Comparison of ENCODE assay signal across 10 cellular contexts in the genomic region with DNA sequence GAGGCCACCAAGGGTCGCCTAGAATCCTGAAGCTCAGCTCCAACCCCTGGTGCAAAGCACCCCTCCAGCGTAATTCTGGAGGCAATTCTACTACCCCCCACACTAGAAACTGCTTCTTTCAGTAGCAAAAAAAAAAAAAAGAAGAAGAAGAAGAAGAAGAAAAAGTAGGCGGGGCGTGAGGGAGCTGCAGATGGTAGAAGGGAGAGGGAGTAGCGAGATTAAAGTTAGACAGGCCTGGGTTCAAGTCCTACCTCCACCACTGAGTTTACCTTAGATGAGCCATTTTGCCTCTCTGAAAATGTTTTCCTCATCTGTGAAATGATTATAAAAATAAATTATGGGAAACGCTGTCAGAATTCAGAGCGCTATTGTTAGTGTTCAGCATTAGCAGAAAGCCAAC. TPM values are rescaled to one million over a fixed set of nuclear protein-coding genes. Genes with fewer than 3 reads are reported as not detected.
DNase-seq lines count a peak whose midpoint lies in the region; ATAC-seq and TF ChIP-seq lines count a peak whose summit lies in the region.
"Had no signal": no experiment of that assay in that cellular context is flagged by ENCODE, and none has a peak within 500 bp of the region (broad histone marks: within the 10 kb centered on the region; RNA-seq: fewer than 3 reads in every experiment).

No MANE protein-coding gene starts in this region.

- H3K36me3 ChIP-seq in GM23338 (ENCODE audit: insufficient read depth): no peaks in the 10 kb centered on the region

- H3K27me3 Mint-ChIP-seq in GM23338 (ENCODE audit: insufficient read depth, low read depth, poor library complexity): peaks cover 26% of the 10 kb centered on the region
- H3K27me3 Mint-ChIP-seq in central memory CD8-positive, alpha-beta T cell: peaks cover 64% of the 10 kb centered on the region
- H3K27me3 Mint-ChIP-seq in neural crest cell (ENCODE audit: low read depth): peaks cover 42% of the 10 kb centered on the region

- no peak overlapping the region for H2AFZ ChIP-seq in GM23338

- H3K36me3 Mint-ChIP-seq in GM23338 (ENCODE audit: low read depth) (peaks cover 39% of the 10 kb centered on the region), neural crest cell (ENCODE audit: low read depth) (peaks cover 10% of the 10 kb centered on the region)
- no peaks in the 10 kb centered on the region for H3K36me3 Mint-ChIP-seq in central memory CD8-positive, alpha-beta T cell (ENCODE audit: insufficient read depth)

- H3K27ac ChIP-seq in C4-2B (peak overlapping the region; percentile 95), GM23338 (ENCODE audit: low read depth) (no peak overlapping the region)

- peak overlapping the region; percentile 79 for H3K4me3 Mint-ChIP-seq in GM23338
- H3K4me3 Mint-ChIP-seq in central memory CD8-positive, alpha-beta T cell: peak overlapping the region; percentile 38
- peak overlapping the region; percentile 89 for H3K4me3 Mint-ChIP-seq in neural crest cell

- no peak for DNase-seq in GM23338 (ENCODE audit: low spot score)
- no peak for DNase-seq in central memory CD8-positive, alpha-beta T cell (ENCODE audit: low spot score in 2 of 2)
- no peak for DNase-seq in neural crest cell (ENCODE audit: low read depth, low spot score)
- DNase-seq in Kasumi-1 (lab: John Stamatoyannopoulos, UW): no peak
- DNase-seq in stimulated activated CD4-positive, alpha-beta T cell treated with anti-CD3 and anti-CD28 coated beads, Interleukin-2, amount 100 ng/mL, for 48 hours: no peak
- DNase-seq in CD1c-positive myeloid dendritic cell (ENCODE audit: extremely low spot score): no peak
- DNase-seq: central memory CD4-positive, alpha-beta T cell; MV-4-11 had no signal

- 0 out of 2 replicates have a peak, but pooled peaks cover 6% of the 10 kb centered on the region for H3F3A ChIP-seq in GM23338 (replicated peaks; ENCODE audit: low read depth)

- peak overlapping the region; percentile 78 for H3K4me2 ChIP-seq in GM23338

- H3K4me1 Mint-ChIP-seq in GM23338 (peaks cover 33% of the 10 kb centered on the region), neural crest cell (peaks cover 14% of the 10 kb centered on the region)
- H3K4me1 Mint-ChIP-seq in central memory CD8-positive, alpha-beta T cell: no peaks in the 10 kb centered on the region

- H3K4me1 ChIP-seq in GM23338 (ENCODE audit: insufficient read depth): peaks cover 29% of the 10 kb centered on the region

- TF ChIP-seq CTCF in C4-2B (conservative IDR thresholded peaks at IDR 0.05) (no peak), GM23338 (conservative IDR thresholded peaks at IDR 0.05; ENCODE audit: low read depth in 2 of 2) (no peak; a peak in 1 of 4 replicates), neural crest cell (conservative IDR thresholded peaks at IDR 0.05) (no peak)

- H3K27me3 ChIP-seq in GM23338 (ENCODE audit: insufficient read depth): peaks cover 26% of the 10 kb centered on the region

- H3K9me3 Mint-ChIP-seq in GM23338: peaks cover 23% of the 10 kb centered on the region
- peaks cover 5% of the 10 kb centered on the region for H3K9me3 Mint-ChIP-seq in central memory CD8-positive, alpha-beta T cell
- peaks cover 3% of the 10 kb centered on the region for H3K9me3 Mint-ChIP-seq in neural crest cell

- ATAC-seq in GM23338 (no peak), HG02571 (IDR thresholded peaks at IDR 0.05; ENCODE audit: unreplicated experiment) (no peak)
- no peak for ATAC-seq in central memory CD8-positive, alpha-beta T cell (replicated peaks; ENCODE audit: extremely low read depth, poor library complexity, severe bottlenecking)

- no peaks in the 10 kb centered on the region for H3K9me2 ChIP-seq in GM23338 (ENCODE audit: insufficient read depth)

- H3K27ac Mint-ChIP-seq in GM23338 (no peak overlapping the region), neural crest cell (ENCODE audit: unreplicated experiment) (no peak overlapping the region)
- no peak overlapping the region for H3K27ac Mint-ChIP-seq in central memory CD8-positive, alpha-beta T cell (ENCODE audit: low read depth)

- peak overlapping the region; percentile 63 for H3K4me3 ChIP-seq in GM23338

- H4K20me1 ChIP-seq in GM23338 (replicated peaks; ENCODE audit: insufficient read depth): no peaks in the 10 kb centered on the region

- peaks cover 44% of the 10 kb centered on the region for H3K79me2 ChIP-seq in GM23338 (replicated peaks; ENCODE audit: insufficient read depth)

TF ChIP-seq in GM23338, 12 proteins besides CTCF, POLR2A, EP300 and RAD21 (continues in another document):
- TF ChIP-seq ZNF114 (CRISPR knock-in tag; IDR thresholded peaks at IDR 0.05) (no peak), EZH2 (IDR thresholded peaks at IDR 0.05; ENCODE audit: low read depth, unreplicated experiment) (no peak), ZNF331 (CRISPR knock-in tag; IDR thresholded peaks at IDR 0.05; ENCODE audit: low read depth) (no peak), POLR2AphosphoS5 (IDR thresholded peaks at IDR 0.05; ENCODE audit: low read depth) (no peak), STAT1 (IDR thresholded peaks at IDR 0.05; ENCODE audit: unreplicated experiment) (no peak), CREB1 (CRISPR knock-in tag; IDR thresholded peaks at IDR 0.05; ENCODE audit: low read depth) (no peak), EZH2phosphoT487 (IDR thresholded peaks at IDR 0.05; ENCODE audit: unreplicated experiment) (no peak)
- TF ChIP-seq, protein P1, sequence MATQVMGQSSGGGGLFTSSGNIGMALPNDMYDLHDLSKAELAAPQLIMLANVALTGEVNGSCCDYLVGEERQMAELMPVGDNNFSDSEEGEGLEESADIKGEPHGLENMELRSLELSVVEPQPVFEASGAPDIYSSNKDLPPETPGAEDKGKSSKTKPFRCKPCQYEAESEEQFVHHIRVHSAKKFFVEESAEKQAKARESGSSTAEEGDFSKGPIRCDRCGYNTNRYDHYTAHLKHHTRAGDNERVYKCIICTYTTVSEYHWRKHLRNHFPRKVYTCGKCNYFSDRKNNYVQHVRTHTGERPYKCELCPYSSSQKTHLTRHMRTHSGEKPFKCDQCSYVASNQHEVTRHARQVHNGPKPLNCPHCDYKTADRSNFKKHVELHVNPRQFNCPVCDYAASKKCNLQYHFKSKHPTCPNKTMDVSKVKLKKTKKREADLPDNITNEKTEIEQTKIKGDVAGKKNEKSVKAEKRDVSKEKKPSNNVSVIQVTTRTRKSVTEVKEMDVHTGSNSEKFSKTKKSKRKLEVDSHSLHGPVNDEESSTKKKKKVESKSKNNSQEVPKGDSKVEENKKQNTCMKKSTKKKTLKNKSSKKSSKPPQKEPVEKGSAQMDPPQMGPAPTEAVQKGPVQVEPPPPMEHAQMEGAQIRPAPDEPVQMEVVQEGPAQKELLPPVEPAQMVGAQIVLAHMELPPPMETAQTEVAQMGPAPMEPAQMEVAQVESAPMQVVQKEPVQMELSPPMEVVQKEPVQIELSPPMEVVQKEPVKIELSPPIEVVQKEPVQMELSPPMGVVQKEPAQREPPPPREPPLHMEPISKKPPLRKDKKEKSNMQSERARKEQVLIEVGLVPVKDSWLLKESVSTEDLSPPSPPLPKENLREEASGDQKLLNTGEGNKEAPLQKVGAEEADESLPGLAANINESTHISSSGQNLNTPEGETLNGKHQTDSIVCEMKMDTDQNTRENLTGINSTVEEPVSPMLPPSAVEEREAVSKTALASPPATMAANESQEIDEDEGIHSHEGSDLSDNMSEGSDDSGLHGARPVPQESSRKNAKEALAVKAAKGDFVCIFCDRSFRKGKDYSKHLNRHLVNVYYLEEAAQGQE (IDR thresholded peaks at IDR 0.05; ENCODE audit: unreplicated experiment): no peak
- TF ChIP-seq, protein P2, sequence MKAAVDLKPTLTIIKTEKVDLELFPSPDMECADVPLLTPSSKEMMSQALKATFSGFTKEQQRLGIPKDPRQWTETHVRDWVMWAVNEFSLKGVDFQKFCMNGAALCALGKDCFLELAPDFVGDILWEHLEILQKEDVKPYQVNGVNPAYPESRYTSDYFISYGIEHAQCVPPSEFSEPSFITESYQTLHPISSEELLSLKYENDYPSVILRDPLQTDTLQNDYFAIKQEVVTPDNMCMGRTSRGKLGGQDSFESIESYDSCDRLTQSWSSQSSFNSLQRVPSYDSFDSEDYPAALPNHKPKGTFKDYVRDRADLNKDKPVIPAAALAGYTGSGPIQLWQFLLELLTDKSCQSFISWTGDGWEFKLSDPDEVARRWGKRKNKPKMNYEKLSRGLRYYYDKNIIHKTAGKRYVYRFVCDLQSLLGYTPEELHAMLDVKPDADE (IDR thresholded peaks at IDR 0.05): no peak

RNA-seq across cellular contexts. Expression of a gene that starts 0.9 kb away (rescaled TPM):
- total RNA-seq in GM23338 (2014; rRNA removed; shearing (Covaris generic)): 15.0 and 25.1 TPM in 2 replicates
- 21.5 and 21.8 TPM in 2 replicates for polyA plus RNA-seq in GM23338 (2016; fragmentation: Nextera tagmentation; extraction: Ambion mirVana)
- total RNA-seq in neural crest cell: 10.6 and 12.1 TPM in 2 replicates

Comparison
In these comparisons a context has a peak if more than half of its experiments do, and no peak if none do; other contexts are left out.
1. H3K4me3 Mint-ChIP-seq: peak in every context shown above with its lines; median percentile 89 in neural crest cell; 79 in GM23338; 38 in central memory CD8-positive, alpha-beta T cell.